12 cellular contexts compared by ENCODE assay signal in the genomic region with DNA sequence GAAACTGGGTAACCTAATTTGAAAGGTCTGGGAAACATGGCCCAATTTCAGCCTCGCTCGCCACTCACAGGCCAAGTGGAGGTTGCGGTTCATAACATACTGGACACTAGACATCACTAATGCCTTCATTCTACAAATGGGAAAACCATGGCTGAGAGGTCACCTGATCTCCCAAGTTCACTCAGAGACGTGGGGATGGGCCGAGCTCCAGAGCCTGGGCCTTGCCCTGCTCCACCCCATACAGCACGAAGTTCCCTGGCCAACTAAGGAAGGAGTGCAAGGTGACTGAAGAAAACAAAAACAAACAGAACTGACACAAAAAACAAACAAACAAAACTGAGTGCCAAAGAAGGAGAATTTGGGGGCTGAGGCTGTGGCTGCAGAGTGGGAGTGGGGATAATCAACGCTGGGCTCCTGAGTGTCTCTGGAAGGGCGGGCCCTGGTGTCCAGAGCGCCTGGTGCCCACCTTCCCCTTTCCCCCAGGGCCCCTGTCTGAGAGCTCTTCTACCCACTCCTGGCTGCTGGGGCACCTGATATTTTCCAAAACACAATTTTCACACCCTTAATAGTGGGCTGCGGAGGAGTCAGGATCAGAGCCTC. TPM values are rescaled to one million over a fixed set of nuclear protein-coding genes. Genes with fewer than 3 reads are reported as not detected.
A peak's percentile ranks its signal among the peaks of the same experiment; 100 is the strongest.
DNase-seq lines count a peak whose midpoint lies in the region; ATAC-seq and TF ChIP-seq lines count a peak whose summit lies in the region.
"Had no signal": no experiment of that assay in that cellular context is flagged by ENCODE, and none has a peak within 500 bp of the region (broad histone marks: within the 10 kb centered on the region; RNA-seq: fewer than 3 reads in every experiment).

No MANE protein-coding gene starts in this region.

- no peak for TF ChIP-seq CTCF in DND-41 (IDR thresholded peaks at IDR 0.05; ENCODE audit: borderline replicate concordance, extremely low read depth, low read length, poor library complexity, severe bottlenecking)
- no peak for TF ChIP-seq CTCF in osteocyte (IDR thresholded peaks at IDR 0.05)

- peak overlapping the region; percentile 37 for H3K9ac ChIP-seq in DND-41 (ENCODE audit: low read depth, low read length)
- peak overlapping the region; percentile 89 for H3K9ac ChIP-seq in NT2/D1 (ENCODE audit: insufficient read length, low read depth)

- H3K4me2 ChIP-seq in DND-41 (ENCODE audit: insufficient read depth, low read length) = peak overlapping the region; percentile 56

- H3K4me3 ChIP-seq in DND-41 (ENCODE audit: low read depth in 1 of 2, low read length in 2 of 2) (peak overlapping the region in 1 of 2 experiments; percentile 33; a peak in 1 of 4 replicates), NT2/D1 (ENCODE audit: insufficient read length, low read depth) (peak overlapping the region; percentile 50), iPS DF 6.9 (ENCODE audit: low read length) (no peak overlapping the region)
- H3K4me3 ChIP-seq: right lobe of liver, stomach had no signal

- H3K9me3 ChIP-seq in DND-41 (ENCODE audit: insufficient read depth, low read length, severe bottlenecking) (no peaks in the 10 kb centered on the region), NT2/D1 (ENCODE audit: insufficient read depth, low read length) (no peaks in the 10 kb centered on the region), iPS DF 6.9 (ENCODE audit: control insufficient read depth, insufficient read depth, low read length) (no peaks in the 10 kb centered on the region)
- H3K9me3 ChIP-seq: right lobe of liver, stomach had no signal

- H2AFZ ChIP-seq in DND-41 (ENCODE audit: low read depth, low read length) = 0 out of 2 replicates have a peak overlapping the region, but pooled peaks have one; percentile 68

- no peaks in the 10 kb centered on the region for H3K79me2 ChIP-seq in DND-41 (ENCODE audit: insufficient read depth, low read length)

- H3K36me3 ChIP-seq in DND-41 (ENCODE audit: insufficient read depth, low read length) = no peaks in the 10 kb centered on the region
- H3K36me3 ChIP-seq in NT2/D1 (ENCODE audit: insufficient read depth, insufficient read length, low read length) = peaks cover 4% of the 10 kb centered on the region
- H3K36me3 ChIP-seq in iPS DF 6.9 (ENCODE audit: control insufficient read depth, insufficient read depth, low read length) = no peaks in the 10 kb centered on the region
- H3K36me3 ChIP-seq: right lobe of liver, stomach had no signal

- peak overlapping the region; percentile 71 for H3K27ac Mint-ChIP-seq in osteocyte (ENCODE audit: unreplicated experiment)

- DNase-seq in DND-41 (no peak), NT2/D1 (ENCODE audit: low read depth, low spot score) (no peak), iPS DF 6.9 (ENCODE audit: low read depth, low spot score) (no peak), osteocyte (ENCODE audit: extremely low spot score, unreplicated experiment) (no peak), SW 1271 (lab: John Stamatoyannopoulos, UW) (no peak), NOMO-1 treated with DMSO at 0.1 percent for 48 hours (lab: John Stamatoyannopoulos, UW; ENCODE audit: unreplicated experiment) (no peak)
- DNase-seq: activated CD8-positive, alpha-beta memory T cell treated with anti-CD3 and anti-CD28 coated beads, Interleukin-2, amount 50 U/mL, for 4 hours; EL; right lobe of liver; stomach had no signal

- ATAC-seq in DND-41 (ENCODE audit: insufficient read depth, low read depth) (no peak), GM19035 (IDR thresholded peaks at IDR 0.05; ENCODE audit: unreplicated experiment) (no peak), HG03439 (IDR thresholded peaks at IDR 0.05; ENCODE audit: unreplicated experiment) (no peak)
- ATAC-seq: right lobe of liver had no signal

- H3K27ac ChIP-seq in DND-41 (ENCODE audit: low read length) = peak overlapping the region; percentile 73; the same call in 1 of the 2 replicates
- peak overlapping the region; percentile 50 for H3K27ac ChIP-seq in iPS DF 6.9 (ENCODE audit: low read length)
- H3K27ac ChIP-seq: right lobe of liver had no signal

- peaks cover 40% of the 10 kb centered on the region for H3K4me1 Mint-ChIP-seq in osteocyte (ENCODE audit: unreplicated experiment)

- H4K20me1 ChIP-seq in DND-41 (ENCODE audit: insufficient read depth, low read length) = no peaks in the 10 kb centered on the region

- H3K27me3 Mint-ChIP-seq in osteocyte (ENCODE audit: unreplicated experiment) = peaks cover 3% of the 10 kb centered on the region

- H3K36me3 Mint-ChIP-seq in osteocyte (ENCODE audit: unreplicated experiment) = no peaks in the 10 kb centered on the region

- no CpG with 5 or more reads among the region's 10 CpGs for WGBS in iPS DF 6.9 (ENCODE audit: insufficient coverage, insufficient read length)

- H3K4me1 ChIP-seq in DND-41 (ENCODE audit: insufficient read depth, low read length) (peaks cover 21% of the 10 kb centered on the region), NT2/D1 (ENCODE audit: insufficient read depth, insufficient read length) (peaks cover 30% of the 10 kb centered on the region), iPS DF 6.9 (ENCODE audit: control insufficient read depth, insufficient read depth, low read length) (peaks cover 14% of the 10 kb centered on the region; the same call in 1 of the 2 replicates)

- no peaks in the 10 kb centered on the region for H3K9me3 Mint-ChIP-seq in osteocyte (ENCODE audit: unreplicated experiment)

- no peak overlapping the region for H3K4me3 Mint-ChIP-seq in osteocyte (ENCODE audit: unreplicated experiment)

- H3K27me3 ChIP-seq in DND-41 (ENCODE audit: insufficient read depth, low read length, poor library complexity) (no peaks in the 10 kb centered on the region), NT2/D1 (ENCODE audit: insufficient read depth, insufficient read length) (no peaks in the 10 kb centered on the region), iPS DF 6.9 (ENCODE audit: control insufficient read depth, insufficient read depth, low read length) (no peaks in the 10 kb centered on the region)
- H3K27me3 ChIP-seq: right lobe of liver had no signal

RNA-seq across cellular contexts. Expression of a gene that starts 46.5 kb away (rescaled TPM):
- total RNA-seq in osteocyte = 3.5 and 4.1 TPM in 2 replicates
